In genomic region chr1:173821680-173822079, GRCh38 we compare ENCODE assay signal across 1 cellular context.
TF ChIP-seq lines count a peak whose summit lies in the region.

No MANE protein-coding gene starts in this region.

TF ChIP-seq in GM12878, 131 proteins besides CTCF, POLR2A, EP300 and RAD21:
- TF ChIP-seq NR2F1 (conservative IDR thresholded peaks at IDR 0.05), result no peak
- TF ChIP-seq EED (IDR thresholded peaks at IDR 0.05; ENCODE audit: low read depth), result no peak
- TF ChIP-seq MTA2 (IDR thresholded peaks at IDR 0.05; ENCODE audit: low read depth), result no peak
- TF ChIP-seq PBX3 (IDR thresholded peaks at IDR 0.05; ENCODE audit: insufficient replicate concordance, low read depth, low read length), result no peak
- no peak for TF ChIP-seq HCFC1 (IDR thresholded peaks at IDR 0.05; ENCODE audit: low read length)
- no peak for TF ChIP-seq FOS (IDR thresholded peaks at IDR 0.05; ENCODE audit: borderline replicate concordance, extremely low read depth, insufficient read length)
- no peak for TF ChIP-seq RELA (IDR thresholded peaks at IDR 0.05; ENCODE audit: borderline replicate concordance, partially characterized antibody)
- TF ChIP-seq TCF3 (IDR thresholded peaks at IDR 0.05; ENCODE audit: borderline replicate concordance, insufficient read depth, low read depth, low read length), result no peak
- no peak for TF ChIP-seq E2F8 (IDR thresholded peaks at IDR 0.05; ENCODE audit: low read depth, partially characterized antibody)
- TF ChIP-seq EZH2 (IDR thresholded peaks at IDR 0.05; ENCODE audit: borderline replicate concordance, control insufficient read depth, low read depth, low read length), result no peak
- no peak for TF ChIP-seq MEF2A (IDR thresholded peaks at IDR 0.05; ENCODE audit: insufficient read depth, low read depth, low read length)
- TF ChIP-seq NKRF (conservative IDR thresholded peaks at IDR 0.05), result no peak
- TF ChIP-seq KLF5 (IDR thresholded peaks at IDR 0.05; ENCODE audit: partially characterized antibody), result no peak
- no peak for TF ChIP-seq KAT2A (conservative IDR thresholded peaks at IDR 0.05; ENCODE audit: control insufficient read depth, low read depth, low read length)
- TF ChIP-seq ZNF592 (IDR thresholded peaks at IDR 0.05), result no peak
